In the genomic region with DNA sequence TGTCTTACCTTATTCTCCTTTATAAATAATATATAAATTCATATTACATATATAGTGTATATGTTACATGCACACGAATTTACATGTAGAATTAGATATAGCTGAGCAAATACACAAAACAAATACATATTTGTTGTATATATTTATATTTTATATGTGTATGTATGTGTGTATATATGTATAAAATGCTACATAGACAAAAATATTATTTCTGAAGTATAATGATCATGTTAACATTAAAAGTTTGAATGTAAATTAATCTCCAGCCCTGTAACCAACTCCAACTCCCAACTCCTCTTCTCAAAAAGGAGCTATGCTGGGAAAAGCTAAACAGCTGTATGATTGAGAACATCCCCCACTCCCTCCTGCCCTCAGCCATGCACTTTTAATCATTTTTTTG, we compare ENCODE assay signal across 14 cellular contexts. TPM values are rescaled to one million over a fixed set of nuclear protein-coding genes. Genes with fewer than 3 reads are reported as not detected.
"Had no signal": no experiment of that assay in that cellular context is flagged by ENCODE, and none has a peak within 500 bp of the region (broad histone marks: within the 10 kb centered on the region; RNA-seq: fewer than 3 reads in every experiment).

No MANE protein-coding gene starts in this region.

- H3K4me3 ChIP-seq: dorsolateral prefrontal cortex, gastrocnemius medialis, left ventricle myocardium inferior, spleen, tibial nerve had no signal

- H3K9me3 Mint-ChIP-seq: activated naive CD4-positive, alpha-beta T cell treated with anti-CD3 and anti-CD28 coated beads, Interleukin-2, amount 50 U/mL, for 72 hours; brain; stimulated activated naive B cell treated with anti-CD40 and anti-IgM and Interleukin-4, amounts not matched to agents 10 μg/mL and 1 μg/mL and 100 μg/mL, for 72 hours; T-helper 2 cell treated with Interferon-gamma antibody and Interleukin-4, amounts not matched to agents 5 μg/mL and 100 μg/mL, for 36 hours had no signal

- FAIRE-seq: kidney had no signal

- H3K36me3 ChIP-seq: gastrocnemius medialis, left ventricle myocardium inferior, spleen, tibial nerve had no signal

- H3K27me3 ChIP-seq: gastrocnemius medialis, spleen, tibial nerve had no signal

- H3K4me1 ChIP-seq: gastrocnemius medialis, left ventricle myocardium inferior, spleen had no signal

- H3K4me3 Mint-ChIP-seq: stimulated activated naive B cell treated with anti-CD40 and anti-IgM and Interleukin-4, amounts not matched to agents 10 μg/mL and 1 μg/mL and 100 μg/mL, for 72 hours; T-helper 2 cell treated with Interferon-gamma antibody and Interleukin-4, amounts not matched to agents 5 μg/mL and 100 μg/mL, for 36 hours had no signal

- H3K27me3 Mint-ChIP-seq: brain; stimulated activated naive B cell treated with anti-CD40 and anti-IgM and Interleukin-4, amounts not matched to agents 10 μg/mL and 1 μg/mL and 100 μg/mL, for 72 hours had no signal

- H3K9me3 ChIP-seq: gastrocnemius medialis, left ventricle myocardium inferior, spleen, tibial nerve had no signal

- DNase-seq: activated CD4-positive, alpha-beta T cell treated with anti-CD3 and anti-CD28 coated beads, Interleukin-2, amount 50 U/mL, for 4 hours; activated T-cell treated with anti-CD3 and anti-CD28 coated beads, Interleukin-2, amount 50 U/mL, for 1 hour; dorsolateral prefrontal cortex; gastrocnemius medialis; kidney; left ventricle myocardium inferior; spleen; stimulated activated CD4-positive, alpha-beta T cell treated with anti-CD3 and anti-CD28 coated beads, Interleukin-1b, Interleukin-23, amount 100 ng/mL, for 48 hours; stimulated activated naive B cell treated with anti-CD40 and anti-IgM and Interleukin-4, amounts not matched to agents 10 μg/mL and 1 μg/mL and 100 μg/mL, for 72 hours had no signal

- H3K36me3 Mint-ChIP-seq: activated naive CD4-positive, alpha-beta T cell treated with anti-CD3 and anti-CD28 coated beads, Interleukin-2, amount 50 U/mL, for 72 hours; brain; stimulated activated naive B cell treated with anti-CD40 and anti-IgM and Interleukin-4, amounts not matched to agents 10 μg/mL and 1 μg/mL and 100 μg/mL, for 72 hours had no signal

- H3K4me1 Mint-ChIP-seq: stimulated activated naive B cell treated with anti-CD40 and anti-IgM and Interleukin-4, amounts not matched to agents 10 μg/mL and 1 μg/mL and 100 μg/mL, for 72 hours had no signal

- ATAC-seq: activated CD4-positive, CD25-positive, alpha-beta regulatory T cell treated with anti-CD3 and anti-CD28 coated beads, Interleukin-2, amount 50 U/mL, for 24 hours; activated naive CD4-positive, alpha-beta T cell treated with anti-CD3 and anti-CD28 coated beads, Interleukin-2, amount 50 U/mL, for 72 hours; gastrocnemius medialis; stimulated activated naive B cell treated with anti-CD40 and anti-IgM and Interleukin-4, amounts not matched to agents 10 μg/mL and 1 μg/mL and 100 μg/mL, for 72 hours had no signal

- H3K27ac Mint-ChIP-seq: activated naive CD4-positive, alpha-beta T cell treated with anti-CD3 and anti-CD28 coated beads, Interleukin-2, amount 50 U/mL, for 72 hours; stimulated activated naive B cell treated with anti-CD40 and anti-IgM and Interleukin-4, amounts not matched to agents 10 μg/mL and 1 μg/mL and 100 μg/mL, for 72 hours; T-helper 2 cell treated with Interferon-gamma antibody and Interleukin-4, amounts not matched to agents 5 μg/mL and 100 μg/mL, for 36 hours had no signal

- H3K27ac ChIP-seq: dorsolateral prefrontal cortex, gastrocnemius medialis, left ventricle myocardium inferior, spleen had no signal

RNA-seq across cellular contexts. Expression of a gene that starts 42.7 kb away (rescaled TPM):
- total RNA-seq: activated naive CD4-positive, alpha-beta T cell treated with anti-CD3 and anti-CD28 coated beads, Interleukin-2, amount 50 U/mL, for 72 hours had no signal
